In the genomic region with DNA sequence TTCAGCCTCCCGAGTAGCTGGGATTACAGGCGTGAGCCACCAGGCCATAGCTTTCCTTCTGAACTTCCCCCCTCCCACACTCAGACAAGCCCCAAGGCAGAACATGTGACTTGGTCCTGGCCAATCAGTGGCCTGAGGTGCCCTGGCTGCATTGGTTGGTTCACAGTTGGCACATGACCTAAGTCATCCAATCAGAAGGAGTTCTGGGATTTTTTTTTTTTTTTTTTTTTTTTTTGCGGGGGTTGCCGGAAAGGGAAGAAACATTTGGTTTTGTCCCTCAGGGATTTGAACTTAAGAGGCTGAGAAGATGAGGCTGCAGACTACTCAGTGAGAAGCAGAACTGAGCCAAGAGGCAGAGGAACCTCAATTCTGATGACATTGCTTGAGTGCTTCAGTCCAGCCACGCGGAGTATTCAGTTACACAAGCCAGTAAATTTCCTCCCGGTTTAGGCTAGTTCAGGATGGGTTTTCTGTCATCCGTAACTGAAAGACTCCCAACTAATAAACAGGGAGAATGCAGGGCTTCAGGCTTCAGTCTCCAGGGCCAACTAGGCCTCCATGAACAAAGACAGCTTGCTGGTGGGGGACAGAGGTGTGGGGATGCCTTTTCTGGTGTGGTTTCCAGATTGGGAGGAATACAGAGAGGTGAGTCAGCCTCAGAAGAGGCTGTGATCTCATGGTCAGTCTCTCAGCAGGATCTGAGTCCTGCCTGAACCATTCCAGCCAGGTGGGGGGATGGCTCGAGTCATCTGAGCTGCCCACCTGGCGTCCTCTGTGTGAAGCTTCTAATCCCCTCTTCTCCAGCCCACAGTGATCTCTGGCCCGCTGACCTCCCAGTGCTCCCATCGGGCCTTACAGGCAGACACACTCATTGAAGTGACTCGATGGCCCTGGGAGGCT, we compare ENCODE assay signal across 8 cellular contexts. TPM values are rescaled to one million over a fixed set of nuclear protein-coding genes. Genes with fewer than 3 reads are reported as not detected.
A peak's percentile ranks its signal among the peaks of the same experiment; 100 is the strongest.
DNase-seq lines count a peak whose midpoint lies in the region; ATAC-seq, FAIRE-seq and TF ChIP-seq lines count a peak whose summit lies in the region.

No MANE protein-coding gene starts in this region.

- H3K4me3 Mint-ChIP-seq in activated CD4-positive, alpha-beta memory T cell treated with anti-CD3 and anti-CD28 coated beads, Interleukin-2, amount 10 ng/mL, durations not matched to agents 7 days and 5 days, result no peak overlapping the region
- peak overlapping the region; percentile 91 for H3K4me3 Mint-ChIP-seq in neural crest cell

- DNase-seq in ACHN, result peak; percentile 69
- no peak for DNase-seq in GM12891 (ENCODE audit: insufficient read length, low spot score)
- peak; percentile 25 for DNase-seq in activated CD4-positive, alpha-beta memory T cell treated with anti-CD3 and anti-CD28 coated beads, Interleukin-2, amount 10 ng/mL, durations not matched to agents 7 days and 5 days
- no peak for DNase-seq in neural crest cell (ENCODE audit: low read depth, low spot score)
- no peak for DNase-seq in esophagus muscularis mucosa (ENCODE audit: extremely low spot score)
- no peak for DNase-seq in mesenteric fat pad (ENCODE audit: low spot score)

- peaks cover 25 to 37% (median 30%) of the 10 kb centered on the region in 4 donors for H3K4me1 ChIP-seq in esophagus muscularis mucosa

- no peak overlapping the region for H3K4me3 ChIP-seq in esophagus muscularis mucosa

- FAIRE-seq in GM12891 (lab: Jason Lieb, UNC), result peak; percentile 66

- WGBS in esophagus muscularis mucosa, result 80% methylated on average over 11 of the region's 13 CpGs

- in situ Hi-C loops in ACHN (cut with HindIII; ENCODE audit: low pct_ligation_motif_present, low pct_unique_long_range_greater_than_20kb, low sequenced_read_pairs), result no loop called here

- no peaks in the 10 kb centered on the region for H3K27me3 Mint-ChIP-seq in activated CD4-positive, alpha-beta memory T cell treated with anti-CD3 and anti-CD28 coated beads, Interleukin-2, amount 10 ng/mL, durations not matched to agents 7 days and 5 days
- peaks cover 38% of the 10 kb centered on the region for H3K27me3 Mint-ChIP-seq in neural crest cell (ENCODE audit: low read depth)

- peaks cover 26% of the 10 kb centered on the region for H3K36me3 ChIP-seq in KOPT-K1 (ENCODE audit: insufficient read depth, low read length)
- H3K36me3 ChIP-seq in esophagus muscularis mucosa, result peaks cover 2 to 19% (median 8%) of the 10 kb centered on the region in 4 donors

- no peak for TF ChIP-seq POLR2A in GM12891 (IDR thresholded peaks at IDR 0.05; ENCODE audit: low read depth, low read length)
- no peak for TF ChIP-seq POLR2A in esophagus muscularis mucosa (IDR thresholded peaks at IDR 0.05; ENCODE audit: low read depth)

- H3K4me1 Mint-ChIP-seq in activated CD4-positive, alpha-beta memory T cell treated with anti-CD3 and anti-CD28 coated beads, Interleukin-2, amount 10 ng/mL, durations not matched to agents 7 days and 5 days, result peaks cover 16% of the 10 kb centered on the region
- peaks cover 39% of the 10 kb centered on the region for H3K4me1 Mint-ChIP-seq in neural crest cell

- ATAC-seq in GM19328 (IDR thresholded peaks at IDR 0.05; ENCODE audit: unreplicated experiment), result no peak

- H3K9me3 Mint-ChIP-seq in activated CD4-positive, alpha-beta memory T cell treated with anti-CD3 and anti-CD28 coated beads, Interleukin-2, amount 10 ng/mL, durations not matched to agents 7 days and 5 days, result no peaks in the 10 kb centered on the region
- H3K9me3 Mint-ChIP-seq in neural crest cell, result no peaks in the 10 kb centered on the region

- H3K27ac ChIP-seq in KOPT-K1 (ENCODE audit: low read depth, low read length, poor library complexity, severe bottlenecking), result peak overlapping the region; percentile 31
- no peak overlapping the region for H3K27ac ChIP-seq in esophagus muscularis mucosa (replicated peaks in 1 of 4)

- no peaks in the 10 kb centered on the region for H3K27me3 ChIP-seq in esophagus muscularis mucosa

- intact Hi-C loops in esophagus muscularis mucosa (cut with DNase I), result loop anchor here (10.0 kb wide), 1 partner anchor 233 kb away; no protein-coding TSS in a partner anchor

- POLR2A ChIA-PET in activated CD4-positive, alpha-beta memory T cell treated with anti-CD3 and anti-CD28 coated beads, Interleukin-2, amount 10 ng/mL, durations not matched to agents 7 days and 5 days (lab: Charles Lee), result interaction anchor here (0.8 to 1.8 kb wide), 6 partner anchors 8 to 202 kb away, joined by 3 to 9 read pairs (median 3); a partner anchor contains a TSS

- TF ChIP-seq CTCF in neural crest cell (conservative IDR thresholded peaks at IDR 0.05) (no peak), esophagus muscularis mucosa (IDR thresholded peaks at IDR 0.05) (no peak)

- no peak overlapping the region for H3K27ac Mint-ChIP-seq in activated CD4-positive, alpha-beta memory T cell treated with anti-CD3 and anti-CD28 coated beads, Interleukin-2, amount 10 ng/mL, durations not matched to agents 7 days and 5 days
- H3K27ac Mint-ChIP-seq in neural crest cell (ENCODE audit: unreplicated experiment), result peak overlapping the region; percentile 84

- TF ChIP-seq EP300 in esophagus muscularis mucosa (IDR thresholded peaks at IDR 0.05), result no peak

- H3K36me3 Mint-ChIP-seq in activated CD4-positive, alpha-beta memory T cell treated with anti-CD3 and anti-CD28 coated beads, Interleukin-2, amount 10 ng/mL, durations not matched to agents 7 days and 5 days (ENCODE audit: low read depth), result peaks cover 13% of the 10 kb centered on the region
- peaks cover 18% of the 10 kb centered on the region for H3K36me3 Mint-ChIP-seq in neural crest cell (ENCODE audit: low read depth)

- CTCF ChIA-PET in activated CD4-positive, alpha-beta memory T cell treated with anti-CD3 and anti-CD28 coated beads, Interleukin-2, amount 10 ng/mL, durations not matched to agents 7 days and 5 days (lab: Charles Lee), result interaction anchor here (0.6 to 8.0 kb wide), 10 partner anchors 8 to 269 kb away, joined by 3 to 244 read pairs (median 4); a partner anchor contains a TSS

- no peaks in the 10 kb centered on the region for H3K9me3 ChIP-seq in KOPT-K1 (ENCODE audit: insufficient read depth, low read length, poor library complexity, severe bottlenecking)
- no peaks in the 10 kb centered on the region for H3K9me3 ChIP-seq in esophagus muscularis mucosa

TF ChIP-seq in GM12891, 5 proteins besides CTCF, POLR2A, EP300 and RAD21:
- TF ChIP-seq SPI1 (IDR thresholded peaks at IDR 0.05; ENCODE audit: low read depth, low read length) (peak; percentile 28; the same call in 1 of the 2 replicates), TAF1 (IDR thresholded peaks at IDR 0.05; ENCODE audit: low read depth, low read length) (no peak)

RNA-seq across cellular contexts. Expression of a gene that starts 9.2 kb away (rescaled TPM):
- 1,598 TPM for polyA plus RNA-seq in GM12891 (2012; ENCODE audit: low read depth, missing spikeins)
- total RNA-seq in activated CD4-positive, alpha-beta memory T cell treated with anti-CD3 and anti-CD28 coated beads, Interleukin-2, amount 10 ng/mL, durations not matched to agents 7 days and 5 days, result 1,000 to 10,000 TPM; 1,300 to 1,326 TPM
- total RNA-seq in neural crest cell (1,415 and 1,529 TPM in 2 replicates), esophagus muscularis mucosa (100 to 1,000 TPM; 571 to 894 (median 806) TPM), mesenteric fat pad (790 TPM)

Comparison
In these comparisons a context has a peak if more than half of its experiments do, and no peak if none do; other contexts are left out.
1. DNase-seq: peak in ACHN (single experiment) and activated CD4-positive, alpha-beta memory T cell treated with anti-CD3 and anti-CD28 coated beads, Interleukin-2, amount 10 ng/mL, durations not matched to agents 7 days and 5 days (single experiment); none in GM12891 (single experiment), neural crest cell (single experiment), esophagus muscularis mucosa (single experiment) and mesenteric fat pad (single experiment).